ENCODE assay signal across 20 cellular contexts in genomic region chr11:68923614-68924013, GRCh38. TPM values are rescaled to one million over a fixed set of nuclear protein-coding genes. Genes with fewer than 3 reads are reported as not detected.
DNase-seq lines count a peak whose midpoint lies in the region; ATAC-seq and TF ChIP-seq lines count a peak whose summit lies in the region.
"Had no signal": no experiment of that assay in that cellular context is flagged by ENCODE, and none has a peak within 500 bp of the region (broad histone marks: within the 10 kb centered on the region; RNA-seq: fewer than 3 reads in every experiment).

No MANE protein-coding gene starts in this region.

- no peaks in the 10 kb centered on the region for H3K23me2 ChIP-seq in H9 (ENCODE audit: insufficient read length, low read depth, low read length, poor library complexity, severe bottlenecking)

- H4K5ac ChIP-seq in H9 (ENCODE audit: insufficient read length, low read depth, low read length) = no peak overlapping the region

- H3K79me1 ChIP-seq in H9 (ENCODE audit: insufficient read depth, low read depth, low read length, poor library complexity, severe bottlenecking) = no peaks in the 10 kb centered on the region

- no peak overlapping the region for H3K56ac ChIP-seq in H9 (ENCODE audit: insufficient read length, low read depth, low read length)

- DNase-seq in GM04503 (ENCODE audit: low read depth) (peak; percentile 9), coronary artery (ENCODE audit: low spot score) (no peak), osteoblast (ENCODE audit: insufficient read length, low spot score, missing footprints) (peak; percentile 74), tibial artery (no peak), H9 (no peak), NCI-H526 (lab: John Stamatoyannopoulos, UW) (no peak)
- DNase-seq: ACHN; BE2C; Calu3; CD4-positive, alpha-beta T cell; DMS79 treated with DMSO at 0.1 percent for 48 hours; KBM-7; NCI-H1436; NCI-H2029 treated with DMSO at 0.1 percent for 48 hours; NCI-H510A; PC-9 had no signal

- no CpG with 5 or more reads among the region's 3 CpGs for WGBS in H9 (ENCODE audit: extremely low coverage, insufficient read length, low lambda C conversion rate)

- H3K27me3 ChIP-seq in osteoblast (ENCODE audit: insufficient read depth, low read length) = no peaks in the 10 kb centered on the region
- H3K27me3 ChIP-seq in tibial artery = no peaks in the 10 kb centered on the region
- no peaks in the 10 kb centered on the region for H3K27me3 ChIP-seq in H9 (ENCODE audit: insufficient read depth, low read length)
- H3K27me3 ChIP-seq: BE2C, SJSA1 had no signal

- no peak overlapping the region for H2BK120ac ChIP-seq in H9 (ENCODE audit: low read depth, low read length, poor library complexity, severe bottlenecking)

- no peak for ATAC-seq in HG02852 (IDR thresholded peaks at IDR 0.05; ENCODE audit: unreplicated experiment)

- H4K20me1 ChIP-seq in osteoblast (ENCODE audit: insufficient read depth, low read length) (no peaks in the 10 kb centered on the region), H9 (ENCODE audit: control insufficient read depth, insufficient read depth, insufficient read length) (no peaks in the 10 kb centered on the region)

- H3K36me3 Mint-ChIP-seq in H9 (ENCODE audit: insufficient read depth in 1 of 3, low read depth in 3 of 3) = peaks cover 54 to 90% (median 86%) of the 10 kb centered on the region in 3 experiments

- no peak overlapping the region for H3K9ac ChIP-seq in H9 (ENCODE audit: extremely low read depth, insufficient read length, low read length)

- intact Hi-C loops in tibial artery (cut with DNase I; ENCODE audit: low total_unique reads) = loop anchor here (10.0 kb wide), 1 partner anchor 81 kb away; no protein-coding TSS in a partner anchor

- no peak overlapping the region for H2BK15ac ChIP-seq in H9 (ENCODE audit: low read depth, low read length)

- H4K91ac ChIP-seq in H9 (ENCODE audit: insufficient read length, low read depth, low read length) = no peak overlapping the region

- H3K4me3 Mint-ChIP-seq in H9 = no peak overlapping the region
- H3K4me3 Mint-ChIP-seq: CD4-positive, alpha-beta T cell had no signal

- H3K27ac ChIP-seq in coronary artery = peak overlapping the region; percentile 74 to 79
- H3K27ac ChIP-seq in osteoblast (ENCODE audit: low read depth, low read length) = no peak overlapping the region
- H3K27ac ChIP-seq in tibial artery = peak overlapping the region; percentile 82 to 83
- H3K27ac ChIP-seq in H9 (ENCODE audit: insufficient read length, low read depth, low read length) = no peak overlapping the region
- H3K27ac ChIP-seq: SJSA1 had no signal

- H3K4me1 ChIP-seq in osteoblast (ENCODE audit: insufficient read depth, low read length) = no peaks in the 10 kb centered on the region
- H3K4me1 ChIP-seq in tibial artery = peaks cover 0 to 50% (median 30%) of the 10 kb centered on the region in 4 donors
- H3K4me1 ChIP-seq in H9 (ENCODE audit: insufficient read depth, low read length) = no peaks in the 10 kb centered on the region
- H3K4me1 ChIP-seq: BE2C, SJSA1 had no signal

- no peak overlapping the region for H3K14ac ChIP-seq in H9 (ENCODE audit: insufficient read depth, low read length)

- H3K18ac ChIP-seq in H9 (ENCODE audit: insufficient read length, low read depth, low read length) = no peak overlapping the region

- H3K36me3 ChIP-seq in osteoblast (ENCODE audit: insufficient read depth, low read length) = peaks cover 51% of the 10 kb centered on the region
- H3K36me3 ChIP-seq in tibial artery = peaks cover 55 to 95% (median 56%) of the 10 kb centered on the region in 3 donors

- no peak overlapping the region for H2BK20ac ChIP-seq in H9 (ENCODE audit: low read depth, low read length, poor library complexity, severe bottlenecking)

- H3K4ac ChIP-seq in H9 (ENCODE audit: low read depth, low read length) = no peak overlapping the region

- H2AFZ ChIP-seq in osteoblast (ENCODE audit: low read length) (no peak overlapping the region), H9 (ENCODE audit: low read length) (no peak overlapping the region)
- H2AFZ ChIP-seq: PC-9 had no signal

- no peak overlapping the region for H4K8ac ChIP-seq in H9 (replicated peaks; ENCODE audit: insufficient read length, low read depth, low read length)

- no peak overlapping the region for H2BK5ac ChIP-seq in H9 (ENCODE audit: insufficient read length, low read length)

- H3K4me2 ChIP-seq in osteoblast (ENCODE audit: insufficient read depth, low read length) (no peak overlapping the region), H9 (ENCODE audit: insufficient read depth, insufficient read length, low read length) (no peak overlapping the region)
- H3K4me2 ChIP-seq: PC-9 had no signal

- TF ChIP-seq CTCF in coronary artery (IDR thresholded peaks at IDR 0.05) (no peak), osteoblast (IDR thresholded peaks at IDR 0.05; ENCODE audit: extremely low read depth, low read depth, low read length) (no peak), tibial artery (IDR thresholded peaks at IDR 0.05) (no peak), H9 (conservative IDR thresholded peaks at IDR 0.05) (no peak)

- H2AK5ac ChIP-seq in H9 (ENCODE audit: insufficient read length, low read length) = no peak overlapping the region

- H3K4me1 Mint-ChIP-seq in H9 = no peaks in the 10 kb centered on the region

- H3K4me3 ChIP-seq in coronary artery = no peak overlapping the region
- H3K4me3 ChIP-seq in osteoblast (ENCODE audit: insufficient read depth, low read length) = no peak overlapping the region
- no peak overlapping the region for H3K4me3 ChIP-seq in tibial artery
- H3K4me3 ChIP-seq: PC-9, SJSA1 had no signal

- no peak overlapping the region for H3K23ac ChIP-seq in H9 (ENCODE audit: insufficient read length, low read depth, low read length)

- no peak overlapping the region for H2BK12ac ChIP-seq in H9 (ENCODE audit: insufficient read length, low read depth, low read length)

- no peak overlapping the region for H3K27ac Mint-ChIP-seq in H9
- H3K27ac Mint-ChIP-seq: CD4-positive, alpha-beta T cell had no signal

- no peaks in the 10 kb centered on the region; the same call in 1 of the 2 replicates for H3K27me3 Mint-ChIP-seq in H9 (ENCODE audit: low read depth)
- H3K27me3 Mint-ChIP-seq: CD4-positive, alpha-beta T cell had no signal

- H3K9me3 ChIP-seq in osteoblast (ENCODE audit: low read depth, low read length) = peaks cover 2% of the 10 kb centered on the region
- H3K9me3 ChIP-seq in tibial artery = peaks cover 4 to 12% (median 8%) of the 10 kb centered on the region in 3 donors
- peaks cover 5% of the 10 kb centered on the region for H3K9me3 ChIP-seq in H9 (ENCODE audit: control insufficient read depth, low read depth, low read length)

- H3K79me2 ChIP-seq in osteoblast (ENCODE audit: insufficient read depth, low read length) (peaks cover 4% of the 10 kb centered on the region), H9 (ENCODE audit: insufficient read depth, low read length) (no peaks in the 10 kb centered on the region; the same call in 1 of the 2 replicates)

- peaks cover 20% of the 10 kb centered on the region in 2 experiments for H3K9me3 Mint-ChIP-seq in H9

- no peak overlapping the region for H3T11ph ChIP-seq in H9 (ENCODE audit: low read length)

RNA-seq across cellular contexts. Expression of gene IGHMBP2, which starts 19.9 kb away (rescaled TPM):
- total RNA-seq in osteoblast = 10.9 and 11.8 TPM in 2 replicates
- total RNA-seq in H9 (2021) = 21.9 and 24.0 TPM in 2 replicates

RNA-seq across cellular contexts. Expression of gene MRPL21, which starts 20.0 kb away (rescaled TPM):
- total RNA-seq in osteoblast (45.7 and 51.0 TPM in 2 replicates), H9 (2021) (82.3 and 91.5 TPM in 2 replicates)

RNA-seq across cellular contexts. Expression of gene MRGPRD, which starts 57.2 kb away (rescaled TPM):
- total RNA-seq in osteoblast (not detected in 2 replicates), H9 (2021) (not detected in 2 replicates)
- total RNA-seq: Calu3; CD4-positive, alpha-beta T cell; G401; H1; PC-9; SJSA1 had no signal

Comparison
In these comparisons a context has a peak if more than half of its experiments do, and no peak if none do; other contexts are left out.
1. DNase-seq: peak in GM04503 (single experiment) and osteoblast (single experiment); none in coronary artery (single experiment), tibial artery (0 of 2), H9 (single experiment) and NCI-H526 (0 of 2).
2. H3K27ac ChIP-seq: peak in coronary artery (2 of 2) and tibial artery (2 of 2); none in osteoblast (single experiment) and H9 (single experiment).